In the genomic region with DNA sequence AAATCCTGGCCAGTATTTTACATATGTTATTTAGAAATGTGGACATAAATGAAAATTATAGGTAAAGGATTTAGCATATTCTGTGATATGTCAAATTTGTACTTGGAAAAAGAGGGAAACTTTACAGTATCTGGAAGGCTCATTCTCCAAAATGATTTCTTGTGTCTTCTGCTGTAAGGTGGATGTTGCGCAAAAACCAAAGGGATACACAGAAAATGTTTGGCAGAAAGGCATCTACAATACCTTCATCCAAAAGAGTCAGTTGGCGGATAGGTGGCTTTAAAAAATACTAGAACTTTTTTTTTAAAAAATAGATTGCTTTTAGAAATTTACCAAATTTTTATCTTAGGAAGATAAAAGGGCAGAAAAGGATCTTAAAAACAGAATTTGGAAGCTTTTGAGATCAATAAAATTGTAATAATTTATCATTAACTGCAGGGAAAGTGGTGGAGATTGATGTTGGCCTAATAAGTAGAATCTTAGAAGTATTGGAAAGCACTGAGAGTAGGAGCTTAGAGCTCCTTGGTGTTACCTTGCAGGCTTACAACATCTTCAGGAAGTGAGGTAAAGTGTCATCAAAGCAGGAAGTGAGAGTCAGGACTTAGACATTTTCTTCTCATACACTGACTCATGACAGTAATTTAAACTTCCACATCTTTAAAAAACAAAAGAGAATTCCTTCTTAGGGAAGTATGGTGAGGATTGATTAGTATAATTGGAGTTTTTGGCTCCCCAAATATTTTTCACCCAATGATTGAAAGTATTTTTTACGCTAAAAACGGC, we compare ENCODE assay signal across 8 cellular contexts. TPM values are rescaled to one million over a fixed set of nuclear protein-coding genes. Genes with fewer than 3 reads are reported as not detected.
A peak's percentile ranks its signal among the peaks of the same experiment; 100 is the strongest.
DNase-seq lines count a peak whose midpoint lies in the region; ATAC-seq, FAIRE-seq and TF ChIP-seq lines count a peak whose summit lies in the region.

No MANE protein-coding gene starts in this region.

- H2BK5ac ChIP-seq in H1 (ENCODE audit: low read depth, low read length): no peak overlapping the region

- H3K27me3 Mint-ChIP-seq in activated naive CD4-positive, alpha-beta T cell treated with anti-CD3 and anti-CD28 coated beads, Interleukin-2, amount 10 ng/mL, durations not matched to agents 7 days and 5 days: no peaks in the 10 kb centered on the region

- no peaks in the 10 kb centered on the region for H3K9me3 Mint-ChIP-seq in activated naive CD4-positive, alpha-beta T cell treated with anti-CD3 and anti-CD28 coated beads, Interleukin-2, amount 10 ng/mL, durations not matched to agents 7 days and 5 days

- H4K20me1 ChIP-seq in H1 (replicated peaks in 1 of 2; ENCODE audit: control insufficient read depth in 1 of 2, insufficient read depth in 2 of 2, low read length in 2 of 2): no peaks in the 10 kb centered on the region
- H4K20me1 ChIP-seq in smooth muscle cell (ENCODE audit: low read depth): no peaks in the 10 kb centered on the region

- H4K91ac ChIP-seq in H1 (replicated peaks; ENCODE audit: insufficient read length, low read length): no peak overlapping the region

- H3K23me2 ChIP-seq in H1 (ENCODE audit: low read depth, low read length): peaks cover 9% of the 10 kb centered on the region; the same call in 1 of the 2 replicates

- H3K9me3 ChIP-seq in H1 (ENCODE audit: insufficient read depth in 2 of 2, low read depth in 1 of 2, low read length in 1 of 2) (no peaks in the 10 kb centered on the region), smooth muscle cell (replicated peaks; ENCODE audit: low read depth) (no peaks in the 10 kb centered on the region)

- H3K27me3 ChIP-seq in H1 (replicated peaks in 1 of 4; ENCODE audit: control insufficient read depth in 3 of 4, extremely low read depth in 1 of 4, insufficient read depth in 3 of 4, low read length in 3 of 4): peaks cover 0 to 4% (median under 1%) of the 10 kb centered on the region in 4 experiments; a peak in 4 of 7 replicates
- no peaks in the 10 kb centered on the region for H3K27me3 ChIP-seq in smooth muscle cell (ENCODE audit: low read depth)

- CTCF ChIA-PET in activated naive CD4-positive, alpha-beta T cell treated with anti-CD3 and anti-CD28 coated beads, Interleukin-2, amount 10 ng/mL, durations not matched to agents 7 days and 5 days (lab: Charles Lee): interaction anchor here (0.8 to 1.6 kb wide), 5 partner anchors 42 to 113 kb away, joined by 3 to 5 read pairs (median 4); no protein-coding TSS in a partner anchor
- CTCF ChIA-PET in H1 (lab: Charles Lee; ENCODE audit: partially characterized antibody): interaction anchor here (1.0 to 1.4 kb wide), 2 partner anchors 111 to 113 kb away, joined by 5 read pairs; no protein-coding TSS in a partner anchor

- H3K9ac ChIP-seq in H1 (replicated peaks in 1 of 4; ENCODE audit: extremely low read depth in 1 of 4, low read depth in 3 of 4, low read length in 3 of 4): no peak overlapping the region
- H3K9ac ChIP-seq in smooth muscle cell (ENCODE audit: low read depth): peak overlapping the region; percentile 21

- H3K4me2 ChIP-seq in H1 (ENCODE audit: insufficient read depth in 1 of 2, low read depth in 2 of 2, low read length in 2 of 2) (no peak overlapping the region; a peak in 1 of 4 replicates), smooth muscle cell (peak overlapping the region; percentile 94)

- POLR2A ChIA-PET in H1 (lab: Charles Lee; ENCODE audit: partially characterized antibody): interaction anchor here (0.6 to 1.2 kb wide), 3 partner anchors 9 to 111 kb away, joined by 3 to 4 read pairs (median 3); no protein-coding TSS in a partner anchor

- H3K56ac ChIP-seq in H1 (replicated peaks; ENCODE audit: insufficient read length, low read depth, low read length): no peak overlapping the region

- H3K36me3 ChIP-seq in H1 (ENCODE audit: control insufficient read depth in 2 of 4, insufficient read depth in 4 of 4, low read length in 3 of 4): peaks cover 0 to 9% (median under 1%) of the 10 kb centered on the region in 4 experiments; a peak in 1 of 8 replicates
- H3K36me3 ChIP-seq in smooth muscle cell (ENCODE audit: low read depth): peaks cover 10% of the 10 kb centered on the region

- FAIRE-seq in RCC 7860 (lab: Jason Lieb, UNC) (peak; percentile 79), H1 (lab: Jason Lieb, UNC) (no peak)

- no peak overlapping the region for H3K14ac ChIP-seq in H1 (ENCODE audit: insufficient read length)

- TF ChIP-seq EP300 in H1 (IDR thresholded peaks at IDR 0.05; ENCODE audit: borderline replicate concordance in 1 of 2, low read depth in 2 of 2, low read length in 2 of 2): no peak

- no peak overlapping the region for H3K4me3 ChIP-seq in H1 (ENCODE audit: extremely low read depth in 1 of 4, insufficient read depth in 2 of 4, low read depth in 3 of 4, low read length in 4 of 4)
- H3K4me3 ChIP-seq in smooth muscle cell: peak overlapping the region; percentile 72

- H3K79me1 ChIP-seq in H1 (ENCODE audit: low read depth, low read length): no peaks in the 10 kb centered on the region

- no peak overlapping the region for H2BK12ac ChIP-seq in H1 (ENCODE audit: low read depth, low read length)

- no peak overlapping the region for H3K18ac ChIP-seq in H1 (ENCODE audit: extremely low read depth, low read length)

- H2BK120ac ChIP-seq in H1 (replicated peaks; ENCODE audit: low read depth, low read length): no peak overlapping the region

- H3K4me1 ChIP-seq in H1 (replicated peaks in 1 of 4; ENCODE audit: control insufficient read depth in 3 of 4, insufficient read depth in 4 of 4, low read length in 3 of 4) (no peaks in the 10 kb centered on the region), smooth muscle cell (ENCODE audit: low read depth) (peaks cover 6% of the 10 kb centered on the region)

- H4K8ac ChIP-seq in H1 (ENCODE audit: extremely low read depth, insufficient read depth, low read length): no peak overlapping the region

- no peak overlapping the region for H2BK15ac ChIP-seq in H1 (ENCODE audit: low read length)

- no peak for DNase-seq in activated naive CD4-positive, alpha-beta T cell treated with anti-CD3 and anti-CD28 coated beads, Interleukin-2, amount 10 ng/mL, durations not matched to agents 7 days and 5 days
- DNase-seq in activated naive CD4-positive, alpha-beta T cell treated with Interleukin-2 at 50 U/mL for 16 hours: no peak
- peak; percentile 88 for DNase-seq in RCC 7860 (ENCODE audit: low spot score)
- DNase-seq in H1 (ENCODE audit: low read depth in 1 of 2, low spot score in 2 of 2): no peak
- no peak for DNase-seq in smooth muscle cell (lab: John Stamatoyannopoulos, UW; ENCODE audit: unreplicated experiment)
- no peak for DNase-seq in 8988T
- DNase-seq in activated gamma-delta T cell (lab: John Stamatoyannopoulos, UW): no peak

- no peak overlapping the region for H3K4ac ChIP-seq in H1 (replicated peaks; ENCODE audit: insufficient read length, low read depth, low read length)

- TF ChIP-seq POLR2A in H1 (IDR thresholded peaks at IDR 0.05; ENCODE audit: control extremely low read depth in 1 of 2, low read depth in 2 of 2, low read length in 2 of 2): no peak

- H3K4me1 Mint-ChIP-seq in activated naive CD4-positive, alpha-beta T cell treated with anti-CD3 and anti-CD28 coated beads, Interleukin-2, amount 10 ng/mL, durations not matched to agents 7 days and 5 days: peaks cover 72% of the 10 kb centered on the region

- no peak overlapping the region for H3K23ac ChIP-seq in H1 (ENCODE audit: insufficient read length)

- no peak overlapping the region for H3K27ac ChIP-seq in H1 (ENCODE audit: low read depth, low read length)
- peak overlapping the region; percentile 99 for H3K27ac ChIP-seq in smooth muscle cell (ENCODE audit: low read depth)

- TF ChIP-seq CTCF in H1 (IDR thresholded peaks at IDR 0.05; ENCODE audit: control extremely low read depth in 1 of 3, insufficient read depth in 1 of 3, low read depth in 1 of 3, low read length in 3 of 3): no peak
- TF ChIP-seq CTCF in smooth muscle cell (IDR thresholded peaks at IDR 0.05; ENCODE audit: borderline replicate concordance, insufficient read depth, poor library complexity, severe bottlenecking): no peak

- H4K5ac ChIP-seq in H1 (ENCODE audit: insufficient read length, low read depth, low read length): no peak overlapping the region

- peak; percentile 22 for ATAC-seq in HG03039 (IDR thresholded peaks at IDR 0.05; ENCODE audit: unreplicated experiment)

- H3K27ac Mint-ChIP-seq in activated naive CD4-positive, alpha-beta T cell treated with anti-CD3 and anti-CD28 coated beads, Interleukin-2, amount 10 ng/mL, durations not matched to agents 7 days and 5 days: peak overlapping the region; percentile 100

- TF ChIP-seq RAD21 in H1 (IDR thresholded peaks at IDR 0.05 in 1 of 2, conservative IDR thresholded peaks at IDR 0.05 in 1 of 2; ENCODE audit: low read depth in 2 of 2, low read length in 2 of 2): no peak

- no peak overlapping the region for H2AK5ac ChIP-seq in H1 (ENCODE audit: low read depth, low read length)

- peak overlapping the region; percentile 99 for H3K4me3 Mint-ChIP-seq in activated naive CD4-positive, alpha-beta T cell treated with anti-CD3 and anti-CD28 coated beads, Interleukin-2, amount 10 ng/mL, durations not matched to agents 7 days and 5 days

- H3K79me2 ChIP-seq in H1 (ENCODE audit: control insufficient read depth in 1 of 2, insufficient read depth in 2 of 2, low read length in 2 of 2) (no peaks in the 10 kb centered on the region), smooth muscle cell (ENCODE audit: low read depth) (peaks cover 20% of the 10 kb centered on the region)

- WGBS in H1 (ENCODE audit: extremely low coverage in 1 of 2, insufficient coverage in 1 of 2, insufficient read length in 1 of 2, insufficient replicate concordance in 2 of 2, low coverage in 1 of 2, low lambda C conversion rate in 2 of 2, missing lambda C conversion rate in 1 of 2), 2 experiments: 94% methylated on average over 4 of the region's 4 CpGs; no CpG with 5 or more reads in 1 of the 2 experiments
- WGBS in smooth muscle cell (ENCODE audit: low lambda C conversion rate): over 99% methylated on average over 4 of the region's 4 CpGs

- H2BK20ac ChIP-seq in H1 (ENCODE audit: low read length): no peak overlapping the region

- peaks cover 41% of the 10 kb centered on the region for H3K36me3 Mint-ChIP-seq in activated naive CD4-positive, alpha-beta T cell treated with anti-CD3 and anti-CD28 coated beads, Interleukin-2, amount 10 ng/mL, durations not matched to agents 7 days and 5 days

- H3F3A ChIP-seq in smooth muscle cell (ENCODE audit: low read depth): no peaks in the 10 kb centered on the region

- no peak overlapping the region for H2AFZ ChIP-seq in H1 (ENCODE audit: low read length)
- no peak overlapping the region for H2AFZ ChIP-seq in smooth muscle cell (ENCODE audit: low read depth)

RNA-seq across cellular contexts. Expression of a gene that starts 2.1 kb away (rescaled TPM):
- total RNA-seq in H1 (2021; fragmentation: NEBNext Ultra II Directional; extraction: Animal tissue kit (Norgen Biotek cat#: 25700)): 4.8 and 5.0 TPM in 2 replicates
- polyA plus RNA-seq in H1 (2011; rRNA removed): 0.58 and 0.63 TPM in 2 replicates
- 0.81 TPM for polyA plus RNA-seq in H1 (2011; cell fraction: cytosol; rRNA removed)
- polyA plus RNA-seq in H1 (2011; cell fraction: nucleus; rRNA removed): 3.3 TPM
- 0.89 to 2.0 TPM (median 1.5 TPM) in 4 replicates for polyA plus RNA-seq in H1 (2012, experiment 1 of 2)
- 0.30 TPM for polyA plus RNA-seq in H1 (2012, experiment 2 of 2)
- polyA plus RNA-seq in H1 (2013, experiment 1 of 2): 3.0 TPM
- polyA plus RNA-seq in H1 (2013, experiment 2 of 2): 2.8 TPM
- 1.9 and 3.0 TPM in 2 replicates for polyA minus RNA-seq in H1 (2011; rRNA and poly(A)+ RNA removed)
- polyA minus RNA-seq in H1 (2011; cell fraction: cytosol; rRNA and poly(A)+ RNA removed): 2.7 TPM
- polyA minus RNA-seq in H1 (2011; cell fraction: nucleus; rRNA and poly(A)+ RNA removed): 11.5 TPM
- 38.3 and 44.9 TPM in 2 replicates for total RNA-seq in smooth muscle cell
- 7.8 and 20.4 TPM in 2 replicates for polyA plus RNA-seq in smooth muscle cell
